8 cellular contexts compared by ENCODE assay signal in genomic region chr14:92880851-92881250, GRCh38. TPM values are rescaled to one million over a fixed set of nuclear protein-coding genes. Genes with fewer than 3 reads are reported as not detected.
DNase-seq lines count a peak whose midpoint lies in the region; ATAC-seq and TF ChIP-seq lines count a peak whose summit lies in the region.

No MANE protein-coding gene starts in this region.

- no peak overlapping the region for H3K27ac Mint-ChIP-seq in activated naive CD4-positive, alpha-beta T cell treated with anti-CD3 and anti-CD28 coated beads for 36 hours

- no peak for TF ChIP-seq POLR2A in thyroid gland (IDR thresholded peaks at IDR 0.05)

- H3K4me1 Mint-ChIP-seq in activated naive CD4-positive, alpha-beta T cell treated with anti-CD3 and anti-CD28 coated beads for 36 hours (ENCODE audit: low read depth): no peaks in the 10 kb centered on the region

- no peak for ATAC-seq in HG02973 (IDR thresholded peaks at IDR 0.05; ENCODE audit: unreplicated experiment)
- ATAC-seq in GM19397 (IDR thresholded peaks at IDR 0.05; ENCODE audit: unreplicated experiment): no peak

- H3K4me3 ChIP-seq in cardiac fibroblast (replicated peaks in 1 of 2; ENCODE audit: low read depth in 2 of 2, low read length in 2 of 2): no peak overlapping the region
- no peak overlapping the region for H3K4me3 ChIP-seq in thyroid gland (replicated peaks in 1 of 3)

- no peaks in the 10 kb centered on the region for H3K36me3 Mint-ChIP-seq in activated naive CD4-positive, alpha-beta T cell treated with anti-CD3 and anti-CD28 coated beads for 36 hours (ENCODE audit: low read depth)

- H3K36me3 ChIP-seq in thyroid gland: no peaks in the 10 kb centered on the region

- H3K4me3 Mint-ChIP-seq in activated naive CD4-positive, alpha-beta T cell treated with anti-CD3 and anti-CD28 coated beads for 36 hours: no peak overlapping the region

- no peaks in the 10 kb centered on the region for H3K9me3 ChIP-seq in thyroid gland

- intact Hi-C loops in thyroid gland (cut with DNase I): no loop called here
- intact Hi-C loops in activated naive CD4-positive, alpha-beta T cell treated with anti-CD3 and anti-CD28 coated beads for 36 hours (cut with micrococcal nuclease): no loop called here

- WGBS in thyroid gland, 2 donors: 19 to 37% methylated on average over 11 to 12 of the region's 12 CpGs

- CTCF ChIA-PET in activated naive CD4-positive, alpha-beta T cell treated with anti-CD3 and anti-CD28 coated beads for 36 hours (lab: Charles Lee): no interaction called here

- H3K27ac ChIP-seq in thyroid gland: no peak overlapping the region

- H3K27me3 Mint-ChIP-seq in activated naive CD4-positive, alpha-beta T cell treated with anti-CD3 and anti-CD28 coated beads for 36 hours (ENCODE audit: low read depth): peaks cover 10% of the 10 kb centered on the region

- DNase-seq in ELF-1 (ENCODE audit: low read depth, low spot score): peak; percentile 45
- peak; percentile 16 for DNase-seq in NCI-H2171 treated with DMSO at 0.1 percent for 48 hours (lab: John Stamatoyannopoulos, UW)
- peak; percentile 62 to 69 for DNase-seq in cardiac fibroblast (ENCODE audit: low read depth in 2 of 2)
- peak; percentile 40 for DNase-seq in mucosa of gallbladder (ENCODE audit: low spot score)
- DNase-seq in thyroid gland: no peak
- DNase-seq in activated naive CD4-positive, alpha-beta T cell treated with anti-CD3 and anti-CD28 coated beads for 36 hours: no peak

- no peaks in the 10 kb centered on the region for H3K9me3 Mint-ChIP-seq in activated naive CD4-positive, alpha-beta T cell treated with anti-CD3 and anti-CD28 coated beads for 36 hours

- peak; percentile 25 for TF ChIP-seq CTCF in cardiac fibroblast (IDR thresholded peaks at IDR 0.05; ENCODE audit: low read depth, low read length)
- TF ChIP-seq CTCF in thyroid gland (IDR thresholded peaks at IDR 0.05): peak in 2 of 6 experiments; percentile 9 to 29

- H3K4me1 ChIP-seq in thyroid gland: no peaks in the 10 kb centered on the region

- no peaks in the 10 kb centered on the region for H3K27me3 ChIP-seq in thyroid gland

RNA-seq across cellular contexts. Expression of gene CHGA, which starts 42.1 kb away (rescaled TPM):
- total RNA-seq in mucosa of gallbladder: 0.29 TPM
- total RNA-seq in thyroid gland: 1 to 10 TPM in 2 of 4 donors, under 1 TPM in 2; 0.54 to 9.6 (median 1.5) TPM
- not detected for total RNA-seq in activated naive CD4-positive, alpha-beta T cell treated with anti-CD3 and anti-CD28 coated beads for 36 hours

Comparison
In these comparisons a context has a peak if more than half of its experiments do, and no peak if none do; other contexts are left out.
1. DNase-seq: peak in ELF-1 (single experiment), NCI-H2171 treated with DMSO at 0.1 percent for 48 hours (single experiment), cardiac fibroblast (2 of 2) and mucosa of gallbladder (single experiment); none in thyroid gland (0 of 2) and activated naive CD4-positive, alpha-beta T cell treated with anti-CD3 and anti-CD28 coated beads for 36 hours (single experiment).